In the genomic region with DNA sequence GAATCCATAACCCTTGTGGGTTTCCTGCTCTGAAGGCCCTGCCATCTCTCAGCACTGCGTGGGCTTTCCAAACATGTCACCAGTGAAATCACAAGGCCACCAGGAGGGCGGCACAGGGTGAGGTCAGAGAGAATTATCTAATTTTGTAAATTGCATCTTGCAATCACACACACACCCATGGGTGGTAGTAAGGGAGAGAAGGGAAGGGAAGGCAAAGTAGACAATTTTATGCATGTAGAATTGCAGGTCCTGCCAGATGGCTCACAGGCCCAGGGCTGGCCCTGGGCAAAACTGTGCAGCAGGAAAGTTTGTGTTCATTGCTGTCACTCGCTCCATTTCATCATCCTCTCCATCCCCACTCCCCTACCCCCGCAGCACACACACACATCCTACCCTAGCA, we compare ENCODE assay signal across 24 cellular contexts. TPM values are rescaled to one million over a fixed set of nuclear protein-coding genes. Genes with fewer than 3 reads are reported as not detected.
DNase-seq lines count a peak whose midpoint lies in the region; ATAC-seq and TF ChIP-seq lines count a peak whose summit lies in the region.
"Had no signal": no experiment of that assay in that cellular context is flagged by ENCODE, and none has a peak within 500 bp of the region (broad histone marks: within the 10 kb centered on the region; RNA-seq: fewer than 3 reads in every experiment).

No MANE protein-coding gene starts in this region.

- H3K4me1 ChIP-seq in HEK293 (ENCODE audit: control insufficient read depth, insufficient read depth, low read length) (no peaks in the 10 kb centered on the region), upper lobe of right lung (peaks cover 5% of the 10 kb centered on the region), tibial artery (no peaks in the 10 kb centered on the region), BE2C (no peaks in the 10 kb centered on the region)
- H3K4me1 ChIP-seq: A549 had no signal

- H3K27me3 ChIP-seq in upper lobe of right lung (no peaks in the 10 kb centered on the region), tibial artery (peaks cover 0 to 14% of the 10 kb centered on the region in 2 donors), BE2C (no peaks in the 10 kb centered on the region)

- CTCF ChIA-PET in HEK293 (lab: Yijun Ruan, JAX): interaction anchor here (2.2 kb wide), 1 partner anchor 15 kb away, joined by 9 read pairs; no protein-coding TSS in a partner anchor

- H3K4me3 ChIP-seq in HEK293 (ENCODE audit: low read depth, low read length) (no peak overlapping the region), epithelial cell of esophagus (ENCODE audit: low read length) (no peak overlapping the region), upper lobe of right lung (no peak overlapping the region), tibial artery (no peak overlapping the region), BE2C (ENCODE audit: low read depth, low read length) (no peak overlapping the region)
- H3K4me3 ChIP-seq: A549 had no signal

- no peaks in the 10 kb centered on the region for H3K36me3 ChIP-seq in HEK293 (ENCODE audit: control insufficient read depth in 2 of 2, insufficient read depth in 1 of 2, low read length in 2 of 2)
- no peaks in the 10 kb centered on the region for H3K36me3 ChIP-seq in upper lobe of right lung
- no peaks in the 10 kb centered on the region for H3K36me3 ChIP-seq in tibial artery
- H3K36me3 ChIP-seq in BE2C: no peaks in the 10 kb centered on the region

- DNase-seq in epithelial cell of esophagus (ENCODE audit: low read depth): peak; percentile 30
- peak; percentile 47 for DNase-seq in mesenteric fat pad (ENCODE audit: low spot score)
- DNase-seq in upper lobe of right lung: no peak
- DNase-seq in pons (ENCODE audit: low spot score): no peak
- no peak for DNase-seq in tibial artery
- DNase-seq in BE2C: no peak
- DNase-seq: 8988T; ACHN; AML-193; C1 segment of cervical spinal cord; Calu3; CD4-positive, alpha-beta memory T cell; COR-L47; DMS53; DMS79 treated with DMSO at 0.1 percent for 48 hours; GF-D8; GOT3; H9; HFFc6 had no signal

- POLR2A ChIA-PET in HEK293 (lab: Yijun Ruan, JAX): no interaction called here

- peak; percentile 79 for ATAC-seq in upper lobe of right lung
- ATAC-seq: A549, HCT116 had no signal

- TF ChIP-seq CTCF in HEK293 (tag by site-specific recombination; IDR thresholded peaks at IDR 0.05): no peak
- no peak for TF ChIP-seq CTCF in epithelial cell of esophagus (IDR thresholded peaks at IDR 0.05; ENCODE audit: insufficient read depth, low read depth, low read length, missing control alignments)
- no peak for TF ChIP-seq CTCF in upper lobe of right lung (IDR thresholded peaks at IDR 0.05)
- no peak for TF ChIP-seq CTCF in tibial artery (IDR thresholded peaks at IDR 0.05)
- TF ChIP-seq CTCF in BE2C (IDR thresholded peaks at IDR 0.05; ENCODE audit: low read depth, low read length): no peak

- H3K9me3 ChIP-seq in HEK293 (ENCODE audit: control insufficient read depth, insufficient read depth, low read depth, low read length): no peaks in the 10 kb centered on the region
- no peaks in the 10 kb centered on the region for H3K9me3 ChIP-seq in upper lobe of right lung
- no peaks in the 10 kb centered on the region for H3K9me3 ChIP-seq in tibial artery
- H3K9me3 ChIP-seq in BE2C: no peaks in the 10 kb centered on the region
- H3K9me3 ChIP-seq: A549 had no signal

- intact Hi-C loops in upper lobe of right lung (cut with DNase I) (no loop called here), tibial artery (cut with DNase I; ENCODE audit: low total_unique reads) (no loop called here)

- H3K27ac ChIP-seq in HEK293 (ENCODE audit: extremely low read depth, low read depth, low read length): no peak overlapping the region
- H3K27ac ChIP-seq in upper lobe of right lung: no peak overlapping the region
- no peak overlapping the region for H3K27ac ChIP-seq in tibial artery
- H3K27ac ChIP-seq: A549 had no signal

TF ChIP-seq in HEK293, 187 proteins besides CTCF, POLR2A, EP300 and RAD21:
- TF ChIP-seq ZNF335 (tag by site-specific recombination; conservative IDR thresholded peaks at IDR 0.05): no peak
- TF ChIP-seq GFI1B (tag by site-specific recombination; IDR thresholded peaks at IDR 0.05): no peak
- TF ChIP-seq OSR2 (tag by site-specific recombination; IDR thresholded peaks at IDR 0.05): no peak
- TF ChIP-seq GLIS1 (tag by site-specific recombination; IDR thresholded peaks at IDR 0.05): 0 out of 2 replicates have a peak, but pooled peaks have one; percentile 9
- TF ChIP-seq, protein P1, sequence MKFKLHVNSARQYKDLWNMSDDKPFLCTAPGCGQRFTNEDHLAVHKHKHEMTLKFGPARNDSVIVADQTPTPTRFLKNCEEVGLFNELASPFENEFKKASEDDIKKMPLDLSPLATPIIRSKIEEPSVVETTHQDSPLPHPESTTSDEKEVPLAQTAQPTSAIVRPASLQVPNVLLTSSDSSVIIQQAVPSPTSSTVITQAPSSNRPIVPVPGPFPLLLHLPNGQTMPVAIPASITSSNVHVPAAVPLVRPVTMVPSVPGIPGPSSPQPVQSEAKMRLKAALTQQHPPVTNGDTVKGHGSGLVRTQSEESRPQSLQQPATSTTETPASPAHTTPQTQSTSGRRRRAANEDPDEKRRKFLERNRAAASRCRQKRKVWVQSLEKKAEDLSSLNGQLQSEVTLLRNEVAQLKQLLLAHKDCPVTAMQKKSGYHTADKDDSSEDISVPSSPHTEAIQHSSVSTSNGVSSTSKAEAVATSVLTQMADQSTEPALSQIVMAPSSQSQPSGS (tag by site-specific recombination; IDR thresholded peaks at IDR 0.05; ENCODE audit: low read depth): no peak
- no peak for TF ChIP-seq ZNF37A (tag by site-specific recombination; IDR thresholded peaks at IDR 0.05)
- peak; percentile 87 for TF ChIP-seq KLF1 (tag by site-specific recombination; IDR thresholded peaks at IDR 0.05)
- TF ChIP-seq EGR2 (tag by site-specific recombination; IDR thresholded peaks at IDR 0.05; ENCODE audit: low read depth): peak; percentile 59
- peak; percentile 59 for TF ChIP-seq ZFHX2 (tag by site-specific recombination; conservative IDR thresholded peaks at IDR 0.05)
- TF ChIP-seq ZSCAN16 (tag by site-specific recombination; IDR thresholded peaks at IDR 0.05): no peak
- no peak for TF ChIP-seq ZIC2 (tag by site-specific recombination; IDR thresholded peaks at IDR 0.05)
- TF ChIP-seq, protein P2, sequence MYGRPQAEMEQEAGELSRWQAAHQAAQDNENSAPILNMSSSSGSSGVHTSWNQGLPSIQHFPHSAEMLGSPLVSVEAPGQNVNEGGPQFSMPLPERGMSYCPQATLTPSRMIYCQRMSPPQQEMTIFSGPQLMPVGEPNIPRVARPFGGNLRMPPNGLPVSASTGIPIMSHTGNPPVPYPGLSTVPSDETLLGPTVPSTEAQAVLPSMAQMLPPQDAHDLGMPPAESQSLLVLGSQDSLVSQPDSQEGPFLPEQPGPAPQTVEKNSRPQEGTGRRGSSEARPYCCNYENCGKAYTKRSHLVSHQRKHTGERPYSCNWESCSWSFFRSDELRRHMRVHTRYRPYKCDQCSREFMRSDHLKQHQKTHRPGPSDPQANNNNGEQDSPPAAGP (tag by site-specific recombination; IDR thresholded peaks at IDR 0.05): peak; percentile 76
- TF ChIP-seq, protein P3, sequence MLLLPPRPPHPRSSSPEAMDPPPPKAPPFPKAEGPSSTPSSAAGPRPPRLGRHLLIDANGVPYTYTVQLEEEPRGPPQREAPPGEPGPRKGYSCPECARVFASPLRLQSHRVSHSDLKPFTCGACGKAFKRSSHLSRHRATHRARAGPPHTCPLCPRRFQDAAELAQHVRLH (tag by site-specific recombination; IDR thresholded peaks at IDR 0.05): no peak

RNA-seq across cellular contexts. Expression of a gene that starts 21.0 kb away (rescaled TPM):
- total RNA-seq in mesenteric fat pad (14.2 TPM), upper lobe of right lung (17.7 TPM)
- 1.1 TPM for polyA plus RNA-seq in BE2C (2012; ENCODE audit: insufficient read depth, insufficient read length, low read depth)
- total RNA-seq: Calu3; CD4-positive, alpha-beta memory T cell; G401; HFFc6 had no signal
- polyA plus RNA-seq: BJ had no signal

Comparison
In these comparisons a context has a peak if more than half of its experiments do, and no peak if none do; other contexts are left out.
1. DNase-seq: peak in epithelial cell of esophagus (single experiment) and mesenteric fat pad (single experiment); none in upper lobe of right lung (single experiment), pons (single experiment), tibial artery (0 of 2) and BE2C (single experiment).